Comparison of ENCODE assay signal across 12 cellular contexts in the genomic region with DNA sequence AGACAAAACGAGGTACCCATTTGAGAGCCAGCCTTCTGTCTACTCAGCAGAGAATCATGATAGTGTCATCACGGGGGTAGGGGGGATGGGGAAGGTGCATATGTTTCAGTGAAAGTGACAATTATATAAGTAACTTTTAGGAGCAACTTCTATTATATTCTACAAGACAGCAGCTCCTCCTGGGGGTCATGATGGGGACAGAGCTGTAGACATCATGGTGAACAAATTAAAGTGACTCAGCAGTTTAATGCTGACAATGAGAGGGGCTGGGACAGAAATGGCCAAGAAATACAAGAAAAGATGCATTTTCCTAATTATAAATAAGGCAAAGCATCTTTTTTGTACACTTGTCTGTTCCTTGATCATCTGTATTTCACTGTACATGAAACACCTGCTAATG. TPM values are rescaled to one million over a fixed set of nuclear protein-coding genes. Genes with fewer than 3 reads are reported as not detected.
A peak's percentile ranks its signal among the peaks of the same experiment; 100 is the strongest.
DNase-seq lines count a peak whose midpoint lies in the region; ATAC-seq and TF ChIP-seq lines count a peak whose summit lies in the region.
"Had no signal": no experiment of that assay in that cellular context is flagged by ENCODE, and none has a peak within 500 bp of the region (broad histone marks: within the 10 kb centered on the region; RNA-seq: fewer than 3 reads in every experiment).

No MANE protein-coding gene starts in this region.

- peaks cover 7% of the 10 kb centered on the region; the same call in 1 of the 2 replicates for H3K36me3 Mint-ChIP-seq in HFFc6 (ENCODE audit: low read depth)
- H3K36me3 Mint-ChIP-seq: activated CD8-positive, alpha-beta memory T cell treated with anti-CD3 and anti-CD28 coated beads, Interleukin-2, amount 10 ng/mL, durations not matched to agents 7 days and 5 days had no signal

- H3K27me3 Mint-ChIP-seq in HFFc6 (ENCODE audit: insufficient read depth): peaks cover 2% of the 10 kb centered on the region; the same call in 1 of the 2 replicates
- H3K27me3 Mint-ChIP-seq: activated CD8-positive, alpha-beta memory T cell treated with anti-CD3 and anti-CD28 coated beads, Interleukin-2, amount 10 ng/mL, durations not matched to agents 7 days and 5 days had no signal

- H3K27ac Mint-ChIP-seq in HFFc6: no peak overlapping the region; the same call in 1 of the 2 replicates
- H3K27ac Mint-ChIP-seq: activated CD8-positive, alpha-beta memory T cell treated with anti-CD3 and anti-CD28 coated beads, Interleukin-2, amount 10 ng/mL, durations not matched to agents 7 days and 5 days had no signal

- H3K4me3 Mint-ChIP-seq in HFFc6: no peak overlapping the region
- H3K4me3 Mint-ChIP-seq: activated CD8-positive, alpha-beta memory T cell treated with anti-CD3 and anti-CD28 coated beads, Interleukin-2, amount 10 ng/mL, durations not matched to agents 7 days and 5 days had no signal

- intact Hi-C loops in head of caudate nucleus (cut with DNase I): no loop called here

- H3K9me3 Mint-ChIP-seq in HFFc6: peaks cover 4% of the 10 kb centered on the region

- peaks cover 27% of the 10 kb centered on the region for H3K4me1 Mint-ChIP-seq in HFFc6 (ENCODE audit: low read depth)

- TF ChIP-seq CTCF in HFFc6 (IDR thresholded peaks at IDR 0.05) (peak; percentile 60), fibroblast of the aortic adventitia (IDR thresholded peaks at IDR 0.05; ENCODE audit: insufficient read depth, low read length) (no peak)

- H3K4me3 ChIP-seq in fibroblast of the aortic adventitia (ENCODE audit: low read depth, low read length): no peak overlapping the region

- ATAC-seq in HG02623 (IDR thresholded peaks at IDR 0.05; ENCODE audit: unreplicated experiment): no peak
- ATAC-seq: activated CD8-positive, alpha-beta memory T cell treated with anti-CD3 and anti-CD28 coated beads, Interleukin-2, amount 10 ng/mL, durations not matched to agents 7 days and 5 days had no signal

- DNase-seq in NCI-H82 (lab: John Stamatoyannopoulos, UW) (peak; percentile 21), NCI-H82 treated with DMSO at 0.1 percent for 48 hours (lab: John Stamatoyannopoulos, UW; ENCODE audit: unreplicated experiment) (no peak), HFFc6 (peak; percentile 9), RPMI7951 (ENCODE audit: low read depth) (peak; percentile 38), fibroblast of the aortic adventitia (ENCODE audit: low read depth) (peak; percentile 29), head of caudate nucleus (no peak), activated T-cell treated with anti-CD3 and anti-CD28 coated beads for 4 hours (no peak)
- DNase-seq: activated CD8-positive, alpha-beta memory T cell treated with anti-CD3 and anti-CD28 coated beads, Interleukin-2, amount 10 ng/mL, durations not matched to agents 7 days and 5 days; aorta; GDM1; midbrain had no signal

RNA-seq across cellular contexts. Expression of gene CAPN3, which starts 11.8 kb away (rescaled TPM):
- total RNA-seq in HFFc6 (2021; fragmentation: NEBNext Ultra II Directional; extraction: Animal tissue kit (Norgen Biotek cat#: 25700)): 1 to 10 TPM in 5 of 6 experiments, under 1 TPM in 1; 0.81 to 1.9 (median 1.5) TPM
- total RNA-seq in RPMI7951 (2014; rRNA removed; shearing (Covaris generic)): not detected in 2 replicates
- total RNA-seq in fibroblast of the aortic adventitia (ENCODE audit: low replicate concordance): 1.6 and 2.5 TPM in 2 replicates

Comparison
In these comparisons a context has a peak if more than half of its experiments do, and no peak if none do; other contexts are left out.
1. DNase-seq: peak in NCI-H82 (single experiment), HFFc6 (single experiment), RPMI7951 (single experiment) and fibroblast of the aortic adventitia (single experiment); none in NCI-H82 treated with DMSO at 0.1 percent for 48 hours (single experiment), head of caudate nucleus (0 of 42) and activated T-cell treated with anti-CD3 and anti-CD28 coated beads for 4 hours (single experiment).